In genomic region chr4:175215208-175215607, GRCh38 we compare ENCODE assay signal across 20 cellular contexts.
"Had no signal": no experiment of that assay in that cellular context is flagged by ENCODE, and none has a peak within 500 bp of the region (broad histone marks: within the 10 kb centered on the region; RNA-seq: fewer than 3 reads in every experiment).

No MANE protein-coding gene starts in this region.

- H3K27me3 Mint-ChIP-seq: dendritic cell treated with granulocyte-macrophage colony-stimulating factor and Interleukin-4, amounts not matched to agents 40 ng/mL and 50 ng/mL, for 4 days; effector memory CD8-positive, alpha-beta T cell; naive B cell; naive thymus-derived CD8-positive, alpha-beta T cell had no signal

- H3K27ac ChIP-seq: colonic mucosa, esophagus muscularis mucosa, foreskin keratinocyte, gastroesophageal sphincter, heart left ventricle, hepatocyte, left lung, lower lobe of right lung had no signal

- H3K27ac Mint-ChIP-seq: dendritic cell treated with granulocyte-macrophage colony-stimulating factor and Interleukin-4, amounts not matched to agents 40 ng/mL and 50 ng/mL, for 4 days; effector memory CD8-positive, alpha-beta T cell; mesothelial cell of epicardium; naive B cell; naive thymus-derived CD8-positive, alpha-beta T cell had no signal

- H3K27me3 ChIP-seq: colonic mucosa, esophagus muscularis mucosa, foreskin keratinocyte, gastroesophageal sphincter, heart left ventricle, hepatocyte, left lung had no signal

- ATAC-seq: effector memory CD8-positive, alpha-beta T cell; foreskin keratinocyte; gastroesophageal sphincter; heart left ventricle; left cardiac atrium; left lung; left ventricle myocardium superior; lower lobe of right lung; mucosa of descending colon; naive thymus-derived CD8-positive, alpha-beta T cell had no signal

- H3K4me1 ChIP-seq: colonic mucosa, esophagus muscularis mucosa, foreskin keratinocyte, gastroesophageal sphincter, heart left ventricle, left lung, lower lobe of right lung had no signal

- H3K4me3 ChIP-seq: colonic mucosa, esophagus muscularis mucosa, gastroesophageal sphincter, heart left ventricle, hepatocyte, left lung, lower lobe of right lung, mucosa of descending colon had no signal

- H3K36me3 ChIP-seq: colonic mucosa, esophagus muscularis mucosa, gastroesophageal sphincter, heart left ventricle, left lung, lower lobe of right lung had no signal

- H3K9me3 ChIP-seq: colonic mucosa had no signal

- DNase-seq: colonic mucosa; cortex of kidney; effector CD8-positive, alpha-beta T cell; effector memory CD8-positive, alpha-beta T cell; heart left ventricle; hypothalamus; left cardiac atrium; left lung; left ventricle myocardium superior; lower lobe of right lung; mesenchymal stem cell; mucosa of descending colon; naive B cell; naive thymus-derived CD8-positive, alpha-beta T cell had no signal

- H3K4me1 Mint-ChIP-seq: mesothelial cell of epicardium; naive B cell; naive thymus-derived CD8-positive, alpha-beta T cell had no signal

- H3K36me3 Mint-ChIP-seq: naive B cell had no signal

- H3K4me3 Mint-ChIP-seq: dendritic cell treated with granulocyte-macrophage colony-stimulating factor and Interleukin-4, amounts not matched to agents 40 ng/mL and 50 ng/mL, for 4 days; effector memory CD8-positive, alpha-beta T cell; mesothelial cell of epicardium; naive B cell; naive thymus-derived CD8-positive, alpha-beta T cell had no signal
